12 cellular contexts compared by ENCODE assay signal in the genomic region with DNA sequence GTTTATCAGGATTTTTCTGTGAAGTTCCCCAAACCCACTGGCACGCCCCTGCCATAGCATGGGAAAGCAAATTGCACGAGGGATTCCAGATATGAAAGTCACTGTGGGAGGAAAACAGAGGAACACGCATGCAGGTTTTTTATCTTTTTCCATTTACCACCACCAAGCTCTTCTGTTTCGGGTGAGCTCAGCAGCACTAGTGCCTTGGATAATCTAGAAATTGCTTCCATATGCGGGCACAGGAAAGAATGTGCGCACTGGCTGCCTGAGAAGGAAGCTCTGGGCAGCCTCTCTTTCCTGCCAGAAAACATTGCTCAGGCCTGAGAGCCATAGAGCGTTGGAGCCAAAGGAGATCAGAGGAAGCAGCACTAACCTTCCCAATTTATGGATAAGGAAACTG.
A peak's percentile ranks its signal among the peaks of the same experiment; 100 is the strongest.
DNase-seq lines count a peak whose midpoint lies in the region; ATAC-seq and TF ChIP-seq lines count a peak whose summit lies in the region.
"Had no signal": no experiment of that assay in that cellular context is flagged by ENCODE, and none has a peak within 500 bp of the region (broad histone marks: within the 10 kb centered on the region; RNA-seq: fewer than 3 reads in every experiment).

No MANE protein-coding gene starts in this region.

- H3K9me3 ChIP-seq in mesenchymal stem cell (ENCODE audit: control insufficient read depth, low read length) (no peaks in the 10 kb centered on the region), thoracic aorta (no peaks in the 10 kb centered on the region)

- no peak overlapping the region for H3K14ac ChIP-seq in mesenchymal stem cell (ENCODE audit: low read length in 2 of 2)

- no peaks in the 10 kb centered on the region for H3K27me3 ChIP-seq in mesenchymal stem cell (ENCODE audit: control insufficient read depth in 1 of 2, insufficient read depth in 1 of 2, low read length in 2 of 2)
- H3K27me3 ChIP-seq in thoracic aorta (replicated peaks; ENCODE audit: insufficient read depth) = no peaks in the 10 kb centered on the region

- H3K18ac ChIP-seq in mesenchymal stem cell (ENCODE audit: low read depth in 1 of 2, low read length in 2 of 2) = no peak overlapping the region

- peak; percentile 45 for DNase-seq in HS-5 (ENCODE audit: low read depth)
- no peak for DNase-seq in coronary artery (ENCODE audit: low spot score)
- DNase-seq in mesenchymal stem cell = no peak
- DNase-seq in thoracic aorta (ENCODE audit: low spot score) = no peak
- DNase-seq in NCI-H146 treated with DMSO at 0.1 percent for 48 hours (lab: John Stamatoyannopoulos, UW; ENCODE audit: unreplicated experiment) = no peak
- DNase-seq in NCI-H187 treated with DMSO at 0.1 percent for 48 hours (lab: John Stamatoyannopoulos, UW) = no peak
- no peak for DNase-seq in NCI-H345 treated with DMSO at 0.1 percent for 48 hours (lab: John Stamatoyannopoulos, UW; ENCODE audit: unreplicated experiment)
- DNase-seq: activated T-cell treated with anti-CD3 and anti-CD28 coated beads, Interleukin-2, amount 50 U/mL, for 48 hours; natural killer cell; NCI-H1930 had no signal

- no peak overlapping the region for H3K4ac ChIP-seq in mesenchymal stem cell (ENCODE audit: low read depth in 1 of 2, low read length in 2 of 2)

- no peak overlapping the region for H2AFZ ChIP-seq in mesenchymal stem cell (ENCODE audit: low read depth, low read length)

- H4K91ac ChIP-seq in mesenchymal stem cell (ENCODE audit: low read length) = no peak overlapping the region

- TF ChIP-seq CTCF in coronary artery (IDR thresholded peaks at IDR 0.05) (no peak), thoracic aorta (IDR thresholded peaks at IDR 0.05) (no peak)

- H3K4me1 ChIP-seq in mesenchymal stem cell (ENCODE audit: control insufficient read depth, insufficient read depth, low read depth, low read length) = peaks cover 1% of the 10 kb centered on the region
- H3K4me1 ChIP-seq in thoracic aorta (ENCODE audit: control insufficient read depth in 1 of 2, low read depth in 2 of 2) = peaks cover 44 to 65% of the 10 kb centered on the region in 2 donors

- H2BK12ac ChIP-seq in mesenchymal stem cell (ENCODE audit: low read length in 2 of 2) = no peak overlapping the region

- H2AK5ac ChIP-seq in mesenchymal stem cell (ENCODE audit: low read length, severe bottlenecking) = no peak overlapping the region

- H3K27ac ChIP-seq in coronary artery (peak overlapping the region; percentile 61 to 89), mesenchymal stem cell (ENCODE audit: low read length, poor library complexity, severe bottlenecking) (no peak overlapping the region), thoracic aorta (peak overlapping the region; percentile 75 to 82)
- H3K27ac ChIP-seq: VCaP had no signal

- no peak overlapping the region for H4K8ac ChIP-seq in mesenchymal stem cell (ENCODE audit: low read length)

- H3K36me3 ChIP-seq in mesenchymal stem cell (ENCODE audit: control insufficient read depth in 1 of 2, insufficient read depth in 2 of 2, low read depth in 1 of 2, low read length in 2 of 2) (peaks cover 4 to 26% of the 10 kb centered on the region in 2 experiments), thoracic aorta (no peaks in the 10 kb centered on the region)

- 95% methylated on average over 7 of the region's 7 CpGs for WGBS in mesenchymal stem cell

- ATAC-seq in thoracic aorta (ENCODE audit: insufficient number of reproducible peaks, low FRiP score, low read depth) = no peak
- ATAC-seq in HG02610 (IDR thresholded peaks at IDR 0.05; ENCODE audit: unreplicated experiment) = no peak
- ATAC-seq: natural killer cell had no signal

- no peak overlapping the region for H2BK15ac ChIP-seq in mesenchymal stem cell (ENCODE audit: low read depth, poor library complexity, severe bottlenecking)

- H3K4me3 ChIP-seq in coronary artery (peak overlapping the region; percentile 3), mesenchymal stem cell (ENCODE audit: insufficient read depth in 1 of 2, low read depth in 1 of 2, low read length in 2 of 2) (peak overlapping the region in 1 of 2 experiments; percentile 12), thoracic aorta (peak overlapping the region; percentile 32)

- H3K23ac ChIP-seq in mesenchymal stem cell (ENCODE audit: low read length in 2 of 2) = no peak overlapping the region

- H3K4me2 ChIP-seq in mesenchymal stem cell (ENCODE audit: low read length, poor library complexity, severe bottlenecking) = no peak overlapping the region

- H2BK120ac ChIP-seq in mesenchymal stem cell (ENCODE audit: low read depth, low read length) = no peak overlapping the region

- peaks cover 53% of the 10 kb centered on the region for H3K79me1 ChIP-seq in mesenchymal stem cell (replicated peaks; ENCODE audit: low read length, poor library complexity, severe bottlenecking)

- H2BK5ac ChIP-seq in mesenchymal stem cell (ENCODE audit: low read depth, low read length, poor library complexity, severe bottlenecking) = no peak overlapping the region

- H3K9ac ChIP-seq in mesenchymal stem cell (ENCODE audit: low read length) = peak overlapping the region; percentile 75
